1 cellular context compared by ENCODE assay signal in the genomic region with DNA sequence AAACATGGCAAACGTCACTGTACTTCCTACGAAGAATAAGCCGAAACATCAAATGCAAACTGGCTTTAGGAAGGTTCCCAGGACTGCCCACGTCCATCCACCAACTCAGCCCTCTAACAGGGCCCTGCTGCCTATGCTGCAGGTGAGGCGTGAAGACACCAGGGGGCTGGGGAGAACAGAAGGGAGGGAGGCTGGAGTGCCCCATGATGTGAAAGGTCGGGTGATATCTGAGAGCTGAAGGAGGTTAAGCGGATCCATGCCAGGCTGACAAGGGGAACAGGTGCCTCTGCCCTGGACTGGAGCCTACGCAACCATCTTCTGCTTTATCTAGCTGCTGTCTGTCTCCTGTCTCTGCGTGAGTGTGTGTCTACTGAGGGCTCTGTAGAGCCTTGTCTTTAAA.
TF ChIP-seq lines count a peak whose summit lies in the region.

No MANE protein-coding gene starts in this region.

TF ChIP-seq in endothelial cell of umbilical vein, 7 proteins besides CTCF, POLR2A, EP300 and RAD21:
- TF ChIP-seq MAX (IDR thresholded peaks at IDR 0.05; ENCODE audit: insufficient read depth, insufficient read length) (no peak), MYC (IDR thresholded peaks at IDR 0.05; ENCODE audit: low read depth, low read length) (no peak), JUN (IDR thresholded peaks at IDR 0.05; ENCODE audit: borderline replicate concordance, insufficient read depth, insufficient read length, low read depth) (no peak), FOS (IDR thresholded peaks at IDR 0.05; ENCODE audit: borderline replicate concordance, insufficient read depth, low read length) (no peak), POLR2AphosphoS5 (IDR thresholded peaks at IDR 0.05; ENCODE audit: insufficient read depth, low read depth, low read length) (no peak), EZH2 (IDR thresholded peaks at IDR 0.05; ENCODE audit: borderline replicate concordance, low read depth, low read length, severe bottlenecking) (no peak), GATA2 (IDR thresholded peaks at IDR 0.05; ENCODE audit: insufficient read depth, insufficient read length, low read depth, low read length) (no peak)
